1 cellular context compared by ENCODE assay signal in the genomic region with DNA sequence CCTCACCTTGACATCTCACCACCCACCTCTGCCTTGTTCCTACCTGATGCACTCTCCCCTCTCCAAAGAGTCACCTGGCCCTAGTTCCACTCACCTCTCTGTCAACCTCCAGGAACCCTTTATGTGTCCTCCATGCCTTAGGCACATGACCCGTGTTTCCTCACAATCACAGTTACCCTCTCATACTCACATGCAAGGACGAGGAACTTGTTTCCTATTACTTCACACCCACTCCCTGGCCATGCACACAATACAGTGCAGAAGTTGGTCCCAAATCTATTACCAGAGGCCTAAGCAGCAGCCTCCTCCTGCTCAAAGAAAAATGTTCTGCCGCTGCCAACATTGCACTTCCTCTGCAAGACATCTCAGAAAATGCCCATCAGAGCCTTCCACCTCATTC.
TF ChIP-seq lines count a peak whose summit lies in the region.

No MANE protein-coding gene starts in this region.

TF ChIP-seq in H1, 55 proteins besides CTCF, POLR2A, EP300 and RAD21:
- TF ChIP-seq NRF1 (IDR thresholded peaks at IDR 0.05; ENCODE audit: low read depth, low read length) (no peak), PHF8 (conservative IDR thresholded peaks at IDR 0.05; ENCODE audit: low read depth, low read length) (no peak), POU5F1 (IDR thresholded peaks at IDR 0.05; ENCODE audit: low read depth, low read length) (no peak), POLR2AphosphoS5 (IDR thresholded peaks at IDR 0.05; ENCODE audit: low read depth, low read length) (no peak), SIN3A (conservative IDR thresholded peaks at IDR 0.05 in 1 of 2, IDR thresholded peaks at IDR 0.05 in 1 of 2; ENCODE audit: low read depth in 1 of 2, low read length in 2 of 2) (no peak), SP2 (IDR thresholded peaks at IDR 0.05; ENCODE audit: low read length) (no peak), CHD7 (IDR thresholded peaks at IDR 0.05; ENCODE audit: insufficient replicate concordance, low read length) (no peak), CREB1 (IDR thresholded peaks at IDR 0.05) (no peak)
